10 cellular contexts compared by ENCODE assay signal in the genomic region with DNA sequence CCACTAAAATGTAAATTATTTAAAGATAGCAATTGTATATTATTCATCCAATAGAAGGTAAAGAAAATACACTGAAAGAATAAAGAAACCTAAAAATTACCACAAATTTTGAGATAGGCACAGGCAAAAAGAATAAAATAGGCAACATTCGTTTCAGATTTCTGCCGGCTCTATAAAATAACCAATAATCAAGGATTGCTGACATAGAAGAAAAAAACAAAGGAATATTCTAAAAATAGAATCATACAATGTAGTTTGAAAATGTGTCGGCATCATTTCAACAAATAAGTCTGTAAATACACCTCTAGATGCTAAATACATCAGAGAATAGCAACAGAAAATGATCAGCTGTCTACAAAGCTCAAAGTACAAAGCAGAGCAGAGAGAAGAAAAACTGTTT.
"Had no signal": no experiment of that assay in that cellular context is flagged by ENCODE, and none has a peak within 500 bp of the region (broad histone marks: within the 10 kb centered on the region; RNA-seq: fewer than 3 reads in every experiment).

No MANE protein-coding gene starts in this region.

- H3K4me1 Mint-ChIP-seq: GM23338, H9, IgD-negative memory B cell had no signal

- FAIRE-seq: H1, H54 had no signal

- H3K36me3 Mint-ChIP-seq: IgD-negative memory B cell had no signal

- H3K4me3 ChIP-seq: GM23338 had no signal

- H3K4me3 Mint-ChIP-seq: GM23338, H9, HFFc6, IgD-negative memory B cell had no signal

- H3K4me2 ChIP-seq: GM23338, KMS-11 had no signal

- H3K9ac ChIP-seq: KMS-11 had no signal

- H3K27ac ChIP-seq: HL-60, KMS-11 had no signal

- H3K27ac Mint-ChIP-seq: GM23338, H9, HFFc6, IgD-negative memory B cell had no signal

- ATAC-seq: GM23338, HCT116 had no signal

- H3K9me3 Mint-ChIP-seq: GM23338, H9 had no signal

- H2AFZ ChIP-seq: GM23338 had no signal

- DNase-seq: H9, HFFc6, KBM-7 had no signal

- H3K27me3 Mint-ChIP-seq: IgD-negative memory B cell had no signal
